In the genomic region with DNA sequence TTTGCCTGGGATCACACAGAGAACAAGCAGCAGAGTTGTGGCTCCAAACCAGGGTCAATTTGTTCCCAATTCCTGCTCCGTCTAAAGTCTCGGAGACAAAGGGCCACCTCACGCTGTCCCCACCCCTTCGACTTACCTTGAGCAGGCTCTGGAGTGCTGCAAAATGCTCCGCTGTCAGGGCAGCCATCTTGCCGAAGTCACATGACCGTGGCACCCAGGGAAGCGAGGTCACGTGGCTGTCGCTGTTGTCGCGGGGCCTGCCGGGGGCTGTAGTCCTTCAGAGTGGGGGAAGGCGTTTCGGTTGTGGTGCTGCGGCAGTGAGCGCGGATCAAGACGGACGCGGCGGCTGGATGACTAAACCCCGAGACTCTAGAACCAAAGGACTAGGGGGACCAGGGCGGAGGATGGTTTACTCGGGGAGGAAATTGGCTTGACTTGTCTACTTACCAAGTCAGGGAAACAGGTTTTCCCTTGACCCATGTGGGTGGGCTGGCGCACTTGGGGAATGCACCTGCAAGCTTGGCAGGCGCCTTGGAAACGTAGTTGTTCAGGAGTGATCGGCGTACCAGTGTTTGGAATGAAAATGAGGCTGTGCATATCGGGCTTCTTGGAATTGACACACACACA, we compare ENCODE assay signal across 9 cellular contexts.
DNase-seq lines count a peak whose midpoint lies in the region; ATAC-seq, FAIRE-seq and TF ChIP-seq lines count a peak whose summit lies in the region.
"Had no signal": no experiment of that assay in that cellular context is flagged by ENCODE, and none has a peak within 500 bp of the region (broad histone marks: within the 10 kb centered on the region; RNA-seq: fewer than 3 reads in every experiment).

Gene COMMD9 (minus strand): TSS at position 199 of the 627 bp plus-strand sequence. CDS start 12 bp downstream, at position 187.

- TF ChIP-seq CTCF in AG09309 (IDR thresholded peaks at IDR 0.05; ENCODE audit: control insufficient read depth, insufficient read depth, low read depth, low read length, missing control alignments): no peak

- FAIRE-seq in islet of Langerhans (lab: Jason Lieb, UNC): peak; percentile 83
- FAIRE-seq: TTC549 had no signal

- ATAC-seq in GM19025 (IDR thresholded peaks at IDR 0.05; ENCODE audit: low read depth, unreplicated experiment): peak; percentile 99
- ATAC-seq in HG03342 (IDR thresholded peaks at IDR 0.05; ENCODE audit: unreplicated experiment): peak; percentile 98
- peak; percentile 99 for ATAC-seq in activated CD4-positive, CD25-positive, alpha-beta regulatory T cell treated with anti-CD3 and anti-CD28 coated beads, Interleukin-2, amount 50 U/mL, for 24 hours

- DNase-seq in AG09309 (ENCODE audit: low read depth): peak; percentile 52
- DNase-seq in NCI-H446 (lab: John Stamatoyannopoulos, UW): peak; percentile 82 to 95
- DNase-seq in cerebellar cortex (ENCODE audit: low spot score): peak; percentile 96
- peak; percentile 89 for DNase-seq in stimulated activated CD4-positive, alpha-beta T cell treated with anti-CD3 and anti-CD28 coated beads, Interleukin-12 subunit alpha, Interleukin-12 subunit beta, amount 100 ng/mL, for 4 hours

- peak within 1 kb of the TSS; percentile 69 for H3K4me3 ChIP-seq in AG09309 (ENCODE audit: control insufficient read depth, low read depth, low read length)

Comparison
In these comparisons a context has a peak if more than half of its experiments do, and no peak if none do; other contexts are left out.
1. Peak in every context shown above with its lines: DNase-seq, ATAC-seq and H3K4me3 ChIP-seq.